ENCODE assay signal across 8 cellular contexts in genomic region chrX:134484039-134484438, GRCh38. TPM values are rescaled to one million over a fixed set of nuclear protein-coding genes. Genes with fewer than 3 reads are reported as not detected.
DNase-seq lines count a peak whose midpoint lies in the region; ATAC-seq, FAIRE-seq and TF ChIP-seq lines count a peak whose summit lies in the region.

No MANE protein-coding gene starts in this region.

- TF ChIP-seq POLR2A in sigmoid colon (IDR thresholded peaks at IDR 0.05), result no peak

- no peaks in the 10 kb centered on the region for H3K79me2 ChIP-seq in GM23248 (ENCODE audit: insufficient read depth)

- H3K9ac ChIP-seq in GM23248, result no peak overlapping the region

- ATAC-seq in effector memory CD8-positive, alpha-beta T cell (replicated peaks), result no peak

- no peaks in the 10 kb centered on the region for H3F3A ChIP-seq in GM23248 (ENCODE audit: insufficient read depth)

- H3K4me2 ChIP-seq in GM23248 (ENCODE audit: unreplicated experiment), result no peak overlapping the region

- no peak overlapping the region for H2AFZ ChIP-seq in GM23248

- H3K4me1 ChIP-seq in GM23248 (ENCODE audit: insufficient read depth) (peaks cover 8% of the 10 kb centered on the region; the same call in 1 of the 2 replicates), sigmoid colon (no peaks in the 10 kb centered on the region)

- H4K20me1 ChIP-seq in GM23248 (ENCODE audit: insufficient read depth), result no peaks in the 10 kb centered on the region

- intact Hi-C loops in sigmoid colon (cut with DNase I), result loop anchor here (10.0 kb wide), 1 partner anchor 301 kb away; no protein-coding TSS in a partner anchor

- no peaks in the 10 kb centered on the region for H3K9me3 ChIP-seq in GM23248 (ENCODE audit: low read depth)
- H3K9me3 ChIP-seq in sigmoid colon, result no peaks in the 10 kb centered on the region

- TF ChIP-seq EP300 in sigmoid colon (IDR thresholded peaks at IDR 0.05), result no peak

- H3K36me3 ChIP-seq in GM23248 (ENCODE audit: low read depth) (no peaks in the 10 kb centered on the region), sigmoid colon (no peaks in the 10 kb centered on the region)

- in situ Hi-C loops in GM23248 (cut with MboI), result no loop called here

- H3K27me3 Mint-ChIP-seq in effector memory CD8-positive, alpha-beta T cell, result no peaks in the 10 kb centered on the region

- H3K9me2 ChIP-seq in GM23248 (ENCODE audit: insufficient read depth), result no peaks in the 10 kb centered on the region

- no peak overlapping the region for H3K27ac Mint-ChIP-seq in effector memory CD8-positive, alpha-beta T cell

- H3K4me1 Mint-ChIP-seq in effector memory CD8-positive, alpha-beta T cell (ENCODE audit: low read depth in 2 of 2), result no peaks in the 10 kb centered on the region

- peaks cover 4% of the 10 kb centered on the region for H3K36me3 Mint-ChIP-seq in effector memory CD8-positive, alpha-beta T cell (ENCODE audit: insufficient read depth)

- H3K9me3 Mint-ChIP-seq in effector memory CD8-positive, alpha-beta T cell, result no peaks in the 10 kb centered on the region

- 63 to 80% methylated on average over 1 of the region's 1 CpG for WGBS in GM23248 (ENCODE audit: low coverage in 1 of 2, low lambda C conversion rate in 2 of 2, missing lambda C conversion rate in 2 of 2), 2 experiments
- WGBS in sigmoid colon, 2 donors, result 74 to 87% methylated on average over 1 of the region's 1 CpG

- H3K27me3 ChIP-seq in GM23248 (replicated peaks; ENCODE audit: insufficient read depth) (no peaks in the 10 kb centered on the region), sigmoid colon (no peaks in the 10 kb centered on the region)

- peak; percentile 90 for FAIRE-seq in RCC 7860 (lab: Jason Lieb, UNC)

- no peak overlapping the region for H3K27ac ChIP-seq in C4-2B
- no peak overlapping the region for H3K27ac ChIP-seq in GM23248
- H3K27ac ChIP-seq in sigmoid colon, result no peak overlapping the region

- peak; percentile 45 for DNase-seq in GM23248
- DNase-seq in RCC 7860 (ENCODE audit: low spot score), result peak; percentile 43
- DNase-seq in fibroblast of mammary gland (ENCODE audit: low read depth), result peak; percentile 73
- no peak for DNase-seq in sigmoid colon
- no peak for DNase-seq in activated CD8-positive, alpha-beta memory T cell treated with anti-CD3 and anti-CD28 coated beads, Interleukin-2, amount 50 U/mL, for 4 hours
- DNase-seq in UCSD-AML1 (lab: John Stamatoyannopoulos, UW; ENCODE audit: unreplicated experiment), result no peak
- no peak for DNase-seq in effector memory CD8-positive, alpha-beta T cell

- no peak overlapping the region for H3K4me3 Mint-ChIP-seq in effector memory CD8-positive, alpha-beta T cell

- H3K4me3 ChIP-seq in GM23248 (no peak overlapping the region), fibroblast of mammary gland (ENCODE audit: control insufficient read depth, low read depth, low read length) (no peak overlapping the region), sigmoid colon (no peak overlapping the region)

- TF ChIP-seq CTCF in C4-2B (conservative IDR thresholded peaks at IDR 0.05) (peak; percentile 63), fibroblast of mammary gland (conservative IDR thresholded peaks at IDR 0.05; ENCODE audit: control insufficient read depth, insufficient read depth, low read depth, low read length) (peak; percentile 52), sigmoid colon (IDR thresholded peaks at IDR 0.05) (peak; percentile 11 to 45 (median 34))

RNA-seq across cellular contexts. Expression of gene HPRT1, which starts 24.1 kb away (rescaled TPM):
- 11.8 and 12.0 TPM in 2 replicates for total RNA-seq in GM23248 (2014; rRNA removed; shearing (Covaris generic))
- 63.2 and 65.7 TPM in 2 replicates for polyA plus RNA-seq in GM23248 (2016; fragmentation: Nextera tagmentation; extraction: Ambion mirVana)
- total RNA-seq in sigmoid colon, result 10 to 100 TPM in 3 of 4 donors, 1 to 10 TPM in 1; 7.8 to 15.0 (median 12.2) TPM
- polyA plus RNA-seq in sigmoid colon, result 10 to 100 TPM; 31.2 to 46.0 (median 40.6) TPM

Comparison
In these comparisons a context has a peak if more than half of its experiments do, and no peak if none do; other contexts are left out.
1. DNase-seq: peak in GM23248 (single experiment), RCC 7860 (single experiment) and fibroblast of mammary gland (single experiment); none in sigmoid colon (single experiment), activated CD8-positive, alpha-beta memory T cell treated with anti-CD3 and anti-CD28 coated beads, Interleukin-2, amount 50 U/mL, for 4 hours (single experiment), UCSD-AML1 (single experiment) and effector memory CD8-positive, alpha-beta T cell (0 of 3).
2. Peak in every context shown above with its lines, with median percentiles within 50 percentile points of each other: CTCF ChIP-seq.